3 cellular contexts compared by ENCODE assay signal in genomic region chr18:10141559-10141958, GRCh38.
TF ChIP-seq lines count a peak whose summit lies in the region.

No MANE protein-coding gene starts in this region.

TF ChIP-seq in SK-N-SH, 30 proteins besides CTCF, POLR2A, EP300 and RAD21 (continued from another document):
- TF ChIP-seq IRF3 (IDR thresholded peaks at IDR 0.05; ENCODE audit: low read depth, low read length) (no peak), FOSL2 (IDR thresholded peaks at IDR 0.05; ENCODE audit: borderline replicate concordance, low read depth) (no peak), USF1 (IDR thresholded peaks at IDR 0.05; ENCODE audit: borderline replicate concordance, low read depth) (no peak), GATA2 (CRISPR knock-in tag; IDR thresholded peaks at IDR 0.05) (no peak), TCF12 (IDR thresholded peaks at IDR 0.05) (no peak)
TF ChIP-seq in SK-N-SH: peak in this region for 0.

TF ChIP-seq in SK-N-SH treated with all-trans-retinoic acid at 6 μM for 48 hours, 23 proteins besides CTCF, POLR2A, EP300 and RAD21 (continued from another document):
- TF ChIP-seq TSHZ2 (CRISPR knock-in tag; IDR thresholded peaks at IDR 0.05): no peak

TF ChIP-seq in K562, 482 proteins besides CTCF, POLR2A, EP300 and RAD21 (continued from another document):
- TF ChIP-seq ZNF740 (CRISPR knock-in tag; IDR thresholded peaks at IDR 0.05) (no peak), ZNF740 (tag; IDR thresholded peaks at IDR 0.05) (no peak), TBP (optimal IDR thresholded peaks at IDR 0.05; ENCODE audit: low read depth, low read length) (no peak), MXI1 (IDR thresholded peaks at IDR 0.05; ENCODE audit: low read depth, low read length) (no peak), CHD1 (IDR thresholded peaks at IDR 0.05; ENCODE audit: low read length) (no peak), U2AF1 (optimal IDR thresholded peaks at IDR 0.05; ENCODE audit: low read depth, low read length) (no peak), HMG20B (CRISPR knock-in tag; IDR thresholded peaks at IDR 0.05) (no peak), FOSL1 (tag; conservative IDR thresholded peaks at IDR 0.05) (no peak), MCM2 (IDR thresholded peaks at IDR 0.05; ENCODE audit: low read depth) (no peak), KLF1 (tag; IDR thresholded peaks at IDR 0.05) (no peak), NCOA4 (IDR thresholded peaks at IDR 0.05; ENCODE audit: partially characterized antibody) (no peak), ZNF507 (tag; conservative IDR thresholded peaks at IDR 0.05) (no peak)
